10 cellular contexts compared by ENCODE assay signal in genomic region chr1:214558002-214558770, GRCh38. TPM values are rescaled to one million over a fixed set of nuclear protein-coding genes. Genes with fewer than 3 reads are reported as not detected.
DNase-seq lines count a peak whose midpoint lies in the region; ATAC-seq and TF ChIP-seq lines count a peak whose summit lies in the region.
"Had no signal": no experiment of that assay in that cellular context is flagged by ENCODE, and none has a peak within 500 bp of the region (broad histone marks: within the 10 kb centered on the region; RNA-seq: fewer than 3 reads in every experiment).

No MANE protein-coding gene starts in this region.

- TF ChIP-seq CTCF in brain microvascular endothelial cell (IDR thresholded peaks at IDR 0.05; ENCODE audit: low read depth, low read length, missing control alignments) (no peak), dorsolateral prefrontal cortex (IDR thresholded peaks at IDR 0.05 in 54 of 56, conservative IDR thresholded peaks at IDR 0.05 in 2 of 56; ENCODE audit: low read depth in 1 of 56, partially characterized antibody in 56 of 56) (no peak)

- no peaks in the 10 kb centered on the region for H3K27me3 ChIP-seq in brain microvascular endothelial cell (replicated peaks)
- peaks cover 0 to 5% (median 0%) of the 10 kb centered on the region in 45 donors for H3K27me3 ChIP-seq in dorsolateral prefrontal cortex

- no peaks in the 10 kb centered on the region for H3K36me3 ChIP-seq in brain microvascular endothelial cell (replicated peaks)

- H3K4me3 ChIP-seq in brain microvascular endothelial cell (ENCODE audit: low read depth, low read length) (no peak overlapping the region), dorsolateral prefrontal cortex (no peak overlapping the region)

- no peak overlapping the region for H3K27ac ChIP-seq in brain microvascular endothelial cell
- H3K27ac ChIP-seq in dorsolateral prefrontal cortex = no peak overlapping the region

- intact Hi-C loops in dorsolateral prefrontal cortex (cut with DNase I) = no loop called here
- intact Hi-C loops in cardiac septum (cut with DNase I) = no loop called here

- in situ Hi-C loops in brain microvascular endothelial cell (cut with HindIII; ENCODE audit: low pct_ligation_motif_present, low sequenced_read_pairs) = no loop called here

- ATAC-seq in GM19452 (IDR thresholded peaks at IDR 0.05; ENCODE audit: unreplicated experiment) = peak; percentile 45
- peak; percentile 51 for ATAC-seq in HG03469 (IDR thresholded peaks at IDR 0.05; ENCODE audit: unreplicated experiment)
- no peak for ATAC-seq in GM21737 (IDR thresholded peaks at IDR 0.05; ENCODE audit: unreplicated experiment)

- DNase-seq in brain microvascular endothelial cell (peak; percentile 82), renal cortical epithelial cell (ENCODE audit: low read depth) (peak; percentile 93), dorsolateral prefrontal cortex (no peak), cardiac septum (ENCODE audit: low spot score) (no peak)
- DNase-seq: cerebellar nuclear complex, midbrain, NCI-H1092 had no signal

RNA-seq across cellular contexts. Expression of gene PTPN14, which starts 6.8 kb away (rescaled TPM):
- 34.7 and 114 TPM in 2 replicates for total RNA-seq in renal cortical epithelial cell
- total RNA-seq in dorsolateral prefrontal cortex = 10 to 100 TPM; 12.5 to 36.6 (median 22.1) TPM
- 67.7 TPM for total RNA-seq in cardiac septum

RNA-seq across cellular contexts. Expression of gene CENPF, which starts 44.8 kb away (rescaled TPM):
- 8.7 and 21.4 TPM in 2 replicates for total RNA-seq in renal cortical epithelial cell
- total RNA-seq in dorsolateral prefrontal cortex = 1 to 10 TPM in 102 of 120 experiments, under 1 TPM in 18; 0.35 to 6.5 (median 1.9) TPM
- total RNA-seq in cardiac septum = 0.67 TPM

Comparison
In these comparisons a context has a peak if more than half of its experiments do, and no peak if none do; other contexts are left out.
1. DNase-seq: peak in brain microvascular endothelial cell (single experiment) and renal cortical epithelial cell (single experiment); none in dorsolateral prefrontal cortex (0 of 10) and cardiac septum (single experiment).